In genomic region chr2:156581280-156581679, GRCh38 we compare ENCODE assay signal across 32 cellular contexts.
"Had no signal": no experiment of that assay in that cellular context is flagged by ENCODE, and none has a peak within 500 bp of the region (broad histone marks: within the 10 kb centered on the region; RNA-seq: fewer than 3 reads in every experiment).

No MANE protein-coding gene starts in this region.

- H3K4me1 Mint-ChIP-seq: activated B cell treated with CpG ODN at 0.5 μM for 24 hours; activated T-helper 17 cell treated with anti-CD3 and anti-CD28 coated beads, Interleukin-2, amount 50 U/mL, for 72 hours had no signal

- H3K9me3 Mint-ChIP-seq: activated B cell treated with CpG ODN at 0.5 μM for 24 hours; activated CD8-positive, alpha-beta T cell treated with anti-CD3 and anti-CD28 coated beads for 36 hours; activated T-cell treated with anti-CD3 and anti-CD28 coated beads, Interleukin-2, amount 50 U/mL, for 4 hours; activated T-helper 17 cell treated with anti-CD3 and anti-CD28 coated beads, Interleukin-2, amount 50 U/mL, for 72 hours; central memory CD8-positive, alpha-beta T cell; effector memory CD8-positive, alpha-beta T cell; T-helper 1 cell treated with Interleukin-12 subunit alpha and Interleukin-12 subunit beta and Interleukin-4 antibody, amounts not matched to agents 30 μg/mL and 1 μg/mL, for 36 hours had no signal

- H3K4me3 ChIP-seq: esophagus muscularis mucosa, gastroesophageal sphincter, heart right ventricle, hepatocyte had no signal

- H3K4me1 ChIP-seq: esophagus muscularis mucosa, foreskin keratinocyte, gastroesophageal sphincter, heart right ventricle had no signal

- H3K27ac Mint-ChIP-seq: activated B cell treated with CpG ODN at 0.5 μM for 24 hours; activated CD8-positive, alpha-beta T cell treated with anti-CD3 and anti-CD28 coated beads for 36 hours; activated naive CD8-positive, alpha-beta T cell; activated T-helper 17 cell treated with anti-CD3 and anti-CD28 coated beads, Interleukin-2, amount 50 U/mL, for 72 hours; effector memory CD8-positive, alpha-beta T cell; T-helper 1 cell treated with Interleukin-12 subunit alpha and Interleukin-12 subunit beta and Interleukin-4 antibody, amounts not matched to agents 30 μg/mL and 1 μg/mL, for 36 hours had no signal

- H3K27me3 Mint-ChIP-seq: activated B cell treated with CpG ODN at 0.5 μM for 24 hours; activated CD8-positive, alpha-beta T cell treated with anti-CD3 and anti-CD28 coated beads for 36 hours; activated naive CD8-positive, alpha-beta T cell; activated T-helper 17 cell treated with anti-CD3 and anti-CD28 coated beads, Interleukin-2, amount 50 U/mL, for 72 hours; central memory CD8-positive, alpha-beta T cell; effector memory CD8-positive, alpha-beta T cell had no signal

- H3K79me2 ChIP-seq: hepatocyte had no signal

- H3K27ac ChIP-seq: brain microvascular endothelial cell, esophagus muscularis mucosa, foreskin keratinocyte, gastroesophageal sphincter, heart right ventricle, hepatocyte, WERI-Rb-1 had no signal

- H3K4me2 ChIP-seq: hepatocyte had no signal

- H2AFZ ChIP-seq: hepatocyte had no signal

- H3K4me3 Mint-ChIP-seq: activated B cell treated with CpG ODN at 0.5 μM for 24 hours; activated CD8-positive, alpha-beta T cell treated with anti-CD3 and anti-CD28 coated beads for 36 hours; activated naive CD8-positive, alpha-beta T cell; activated T-cell treated with anti-CD3 and anti-CD28 coated beads, Interleukin-2, amount 50 U/mL, for 4 hours; activated T-helper 17 cell treated with anti-CD3 and anti-CD28 coated beads, Interleukin-2, amount 50 U/mL, for 72 hours; central memory CD8-positive, alpha-beta T cell; effector memory CD8-positive, alpha-beta T cell; T-helper 1 cell treated with Interleukin-12 subunit alpha and Interleukin-12 subunit beta and Interleukin-4 antibody, amounts not matched to agents 30 μg/mL and 1 μg/mL, for 36 hours had no signal

- H3K27me3 ChIP-seq: brain microvascular endothelial cell, esophagus muscularis mucosa, foreskin keratinocyte, gastroesophageal sphincter, heart right ventricle, hepatocyte had no signal

- ATAC-seq: activated CD4-positive, CD25-positive, alpha-beta regulatory T cell treated with anti-CD3 and anti-CD28 coated beads, Interleukin-2, amount 50 U/mL, for 24 hours; activated CD8-positive, alpha-beta T cell treated with anti-CD3 and anti-CD28 coated beads for 36 hours; activated T-cell treated with anti-CD3 and anti-CD28 coated beads, Interleukin-2, amount 50 U/mL, for 4 hours; activated T-helper 17 cell treated with anti-CD3 and anti-CD28 coated beads, Interleukin-2, amount 50 U/mL, for 72 hours; effector memory CD8-positive, alpha-beta T cell; foreskin keratinocyte; gastroesophageal sphincter; heart right ventricle had no signal

- FAIRE-seq: astrocyte, bronchial epithelial cell had no signal

- H3K36me3 ChIP-seq: brain microvascular endothelial cell had no signal

- DNase-seq: activated B cell treated with CpG ODN at 0.5 μM for 24 hours; activated CD4-positive, alpha-beta T cell treated with anti-CD3 and anti-CD28 coated beads for 48 hours; activated CD4-positive, alpha-beta T cell treated with anti-CD3 and anti-CD28 coated beads, Interleukin-2, amount 50 U/mL, for 1 hour; activated CD4-positive, alpha-beta T cell treated with anti-CD3 and anti-CD28 coated beads, Interleukin-2, amount 50 U/mL, for 48 hours; activated CD8-positive, alpha-beta memory T cell treated with anti-CD3 and anti-CD28 coated beads for 24 hours; activated CD8-positive, alpha-beta T cell treated with anti-CD3 and anti-CD28 coated beads for 36 hours; activated effector memory CD4-positive, alpha-beta T cell treated with Interleukin-2 at 50 U/mL for 16 hours; activated gamma-delta T cell treated with Interleukin-2 at 50 U/mL for 16 hours; activated naive CD4-positive, alpha-beta T cell treated with anti-CD3 and anti-CD28 coated beads, Interleukin-2, amount 50 U/mL, for 16 hours; activated naive CD4-positive, alpha-beta T cell treated with Interleukin-2 at 50 U/mL for 16 hours; activated T-cell treated with anti-CD3 and anti-CD28 coated beads, Interleukin-2, amount 50 U/mL, for 4 hours; amniotic stem cell; anterior cingulate cortex; brain microvascular endothelial cell; cortex of kidney; dermis blood vessel endothelial cell; effector CD4-positive, alpha-beta T cell; effector memory CD8-positive, alpha-beta T cell; erythroblast; foreskin keratinocyte; heart right ventricle; WERI-Rb-1 had no signal

- H3K9me3 ChIP-seq: esophagus muscularis mucosa, gastroesophageal sphincter, heart right ventricle had no signal
